ENCODE assay signal across 8 cellular contexts in genomic region chr7:29408841-29409243, GRCh38.
DNase-seq lines count a peak whose midpoint lies in the region; ATAC-seq lines count a peak whose summit lies in the region.

No MANE protein-coding gene starts in this region.

- H3K4me1 Mint-ChIP-seq in T-helper 17 cell, result no peaks in the 10 kb centered on the region

- H3K36me3 Mint-ChIP-seq in T-helper 17 cell (ENCODE audit: low read depth), result no peaks in the 10 kb centered on the region

- DNase-seq in COLO668 (lab: John Stamatoyannopoulos, UW; ENCODE audit: unreplicated experiment) (peak; percentile 81), NCI-H1436 (lab: John Stamatoyannopoulos, UW) (peak; percentile 78), T-helper 17 cell (peak in 1 of 3 donors; percentile 25), T47D (ENCODE audit: low read depth in 1 of 2, low spot score in 1 of 2) (peak; percentile 65 to 81), inferior parietal cortex (ENCODE audit: extremely low spot score) (peak; percentile 97)
- DNase-seq in stimulated activated CD4-positive, alpha-beta T cell treated with anti-CD3 and anti-CD28 coated beads, Interleukin-1b, Interleukin-23, amount 100 ng/mL, for 1 hour (ENCODE audit: low read depth in 2 of 2), result peak; percentile 10 to 12

- H3K27ac Mint-ChIP-seq in T-helper 17 cell, result no peak overlapping the region

- H3K9me3 ChIP-seq in T-helper 17 cell (ENCODE audit: control insufficient read depth, low read length, poor library complexity, severe bottlenecking), result no peaks in the 10 kb centered on the region

- H3K27me3 Mint-ChIP-seq in T-helper 17 cell, result peaks cover 5% of the 10 kb centered on the region

- ATAC-seq in GM21786 (IDR thresholded peaks at IDR 0.05; ENCODE audit: unreplicated experiment), result peak; percentile 80
- peak; percentile 58 for ATAC-seq in T-helper 17 cell
- no peak for ATAC-seq in GM18909 (IDR thresholded peaks at IDR 0.05; ENCODE audit: poor library complexity, unreplicated experiment)

- no peak overlapping the region for H3K4me3 Mint-ChIP-seq in T-helper 17 cell

- in situ Hi-C loops in T47D (cut with HindIII; ENCODE audit: low pct_unique_long_range_greater_than_20kb, low sequenced_read_pairs), result loop anchor here (25.0 kb wide), 1 partner anchor 472 kb away; no protein-coding TSS in a partner anchor
